1 cellular context compared by ENCODE assay signal in the genomic region with DNA sequence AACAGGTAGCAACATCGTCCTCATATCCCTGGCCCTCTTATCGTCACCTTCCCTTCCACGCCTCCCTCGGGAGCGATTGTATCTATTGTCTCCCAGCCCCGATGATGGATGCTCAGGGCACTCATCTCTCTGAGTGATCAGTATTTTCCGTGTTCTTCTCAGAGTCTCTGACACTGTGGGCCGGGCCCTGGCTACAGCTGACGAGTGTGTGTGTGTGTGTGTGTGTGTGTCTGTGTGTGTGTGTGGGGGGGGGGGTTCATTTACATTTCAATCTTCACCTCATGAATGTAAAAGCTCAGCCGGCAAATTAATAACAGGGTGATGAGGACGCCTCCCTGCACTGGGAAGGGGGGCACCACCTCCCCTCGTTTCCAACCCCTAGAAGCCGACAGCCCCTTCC.
TF ChIP-seq lines count a peak whose summit lies in the region.

No MANE protein-coding gene starts in this region.

TF ChIP-seq in WTC11, 78 proteins besides CTCF, POLR2A, EP300 and RAD21 (continued from another document):
- TF ChIP-seq, protein P1, sequence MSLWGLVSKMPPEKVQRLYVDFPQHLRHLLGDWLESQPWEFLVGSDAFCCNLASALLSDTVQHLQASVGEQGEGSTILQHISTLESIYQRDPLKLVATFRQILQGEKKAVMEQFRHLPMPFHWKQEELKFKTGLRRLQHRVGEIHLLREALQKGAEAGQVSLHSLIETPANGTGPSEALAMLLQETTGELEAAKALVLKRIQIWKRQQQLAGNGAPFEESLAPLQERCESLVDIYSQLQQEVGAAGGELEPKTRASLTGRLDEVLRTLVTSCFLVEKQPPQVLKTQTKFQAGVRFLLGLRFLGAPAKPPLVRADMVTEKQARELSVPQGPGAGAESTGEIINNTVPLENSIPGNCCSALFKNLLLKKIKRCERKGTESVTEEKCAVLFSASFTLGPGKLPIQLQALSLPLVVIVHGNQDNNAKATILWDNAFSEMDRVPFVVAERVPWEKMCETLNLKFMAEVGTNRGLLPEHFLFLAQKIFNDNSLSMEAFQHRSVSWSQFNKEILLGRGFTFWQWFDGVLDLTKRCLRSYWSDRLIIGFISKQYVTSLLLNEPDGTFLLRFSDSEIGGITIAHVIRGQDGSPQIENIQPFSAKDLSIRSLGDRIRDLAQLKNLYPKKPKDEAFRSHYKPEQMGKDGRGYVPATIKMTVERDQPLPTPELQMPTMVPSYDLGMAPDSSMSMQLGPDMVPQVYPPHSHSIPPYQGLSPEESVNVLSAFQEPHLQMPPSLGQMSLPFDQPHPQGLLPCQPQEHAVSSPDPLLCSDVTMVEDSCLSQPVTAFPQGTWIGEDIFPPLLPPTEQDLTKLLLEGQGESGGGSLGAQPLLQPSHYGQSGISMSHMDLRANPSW (CRISPR knock-in tag; conservative IDR thresholded peaks at IDR 0.05; ENCODE audit: low read depth): no peak
- TF ChIP-seq, protein P2, sequence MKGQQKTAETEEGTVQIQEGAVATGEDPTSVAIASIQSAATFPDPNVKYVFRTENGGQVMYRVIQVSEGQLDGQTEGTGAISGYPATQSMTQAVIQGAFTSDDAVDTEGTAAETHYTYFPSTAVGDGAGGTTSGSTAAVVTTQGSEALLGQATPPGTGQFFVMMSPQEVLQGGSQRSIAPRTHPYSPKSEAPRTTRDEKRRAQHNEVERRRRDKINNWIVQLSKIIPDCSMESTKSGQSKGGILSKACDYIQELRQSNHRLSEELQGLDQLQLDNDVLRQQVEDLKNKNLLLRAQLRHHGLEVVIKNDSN (CRISPR knock-in tag; IDR thresholded peaks at IDR 0.05): no peak
- TF ChIP-seq, protein P3, sequence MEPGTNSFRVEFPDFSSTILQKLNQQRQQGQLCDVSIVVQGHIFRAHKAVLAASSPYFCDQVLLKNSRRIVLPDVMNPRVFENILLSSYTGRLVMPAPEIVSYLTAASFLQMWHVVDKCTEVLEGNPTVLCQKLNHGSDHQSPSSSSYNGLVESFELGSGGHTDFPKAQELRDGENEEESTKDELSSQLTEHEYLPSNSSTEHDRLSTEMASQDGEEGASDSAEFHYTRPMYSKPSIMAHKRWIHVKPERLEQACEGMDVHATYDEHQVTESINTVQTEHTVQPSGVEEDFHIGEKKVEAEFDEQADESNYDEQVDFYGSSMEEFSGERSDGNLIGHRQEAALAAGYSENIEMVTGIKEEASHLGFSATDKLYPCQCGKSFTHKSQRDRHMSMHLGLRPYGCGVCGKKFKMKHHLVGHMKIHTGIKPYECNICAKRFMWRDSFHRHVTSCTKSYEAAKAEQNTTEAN (CRISPR knock-in tag; IDR thresholded peaks at IDR 0.05): no peak
- TF ChIP-seq, protein P4, sequence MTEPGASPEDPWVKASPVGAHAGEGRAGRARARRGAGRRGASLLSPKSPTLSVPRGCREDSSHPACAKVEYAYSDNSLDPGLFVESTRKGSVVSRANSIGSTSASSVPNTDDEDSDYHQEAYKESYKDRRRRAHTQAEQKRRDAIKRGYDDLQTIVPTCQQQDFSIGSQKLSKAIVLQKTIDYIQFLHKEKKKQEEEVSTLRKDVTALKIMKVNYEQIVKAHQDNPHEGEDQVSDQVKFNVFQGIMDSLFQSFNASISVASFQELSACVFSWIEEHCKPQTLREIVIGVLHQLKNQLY (CRISPR knock-in tag; IDR thresholded peaks at IDR 0.05): no peak
- TF ChIP-seq, protein P5, sequence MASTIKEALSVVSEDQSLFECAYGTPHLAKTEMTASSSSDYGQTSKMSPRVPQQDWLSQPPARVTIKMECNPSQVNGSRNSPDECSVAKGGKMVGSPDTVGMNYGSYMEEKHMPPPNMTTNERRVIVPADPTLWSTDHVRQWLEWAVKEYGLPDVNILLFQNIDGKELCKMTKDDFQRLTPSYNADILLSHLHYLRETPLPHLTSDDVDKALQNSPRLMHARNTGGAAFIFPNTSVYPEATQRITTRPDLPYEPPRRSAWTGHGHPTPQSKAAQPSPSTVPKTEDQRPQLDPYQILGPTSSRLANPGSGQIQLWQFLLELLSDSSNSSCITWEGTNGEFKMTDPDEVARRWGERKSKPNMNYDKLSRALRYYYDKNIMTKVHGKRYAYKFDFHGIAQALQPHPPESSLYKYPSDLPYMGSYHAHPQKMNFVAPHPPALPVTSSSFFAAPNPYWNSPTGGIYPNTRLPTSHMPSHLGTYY (CRISPR knock-in tag; IDR thresholded peaks at IDR 0.05): no peak
- TF ChIP-seq, protein P6, sequence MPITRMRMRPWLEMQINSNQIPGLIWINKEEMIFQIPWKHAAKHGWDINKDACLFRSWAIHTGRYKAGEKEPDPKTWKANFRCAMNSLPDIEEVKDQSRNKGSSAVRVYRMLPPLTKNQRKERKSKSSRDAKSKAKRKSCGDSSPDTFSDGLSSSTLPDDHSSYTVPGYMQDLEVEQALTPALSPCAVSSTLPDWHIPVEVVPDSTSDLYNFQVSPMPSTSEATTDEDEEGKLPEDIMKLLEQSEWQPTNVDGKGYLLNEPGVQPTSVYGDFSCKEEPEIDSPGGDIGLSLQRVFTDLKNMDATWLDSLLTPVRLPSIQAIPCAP (CRISPR knock-in tag; IDR thresholded peaks at IDR 0.05): no peak
- no peak for TF ChIP-seq ZNF423 (CRISPR knock-in tag; IDR thresholded peaks at IDR 0.05)
- TF ChIP-seq, protein P7, sequence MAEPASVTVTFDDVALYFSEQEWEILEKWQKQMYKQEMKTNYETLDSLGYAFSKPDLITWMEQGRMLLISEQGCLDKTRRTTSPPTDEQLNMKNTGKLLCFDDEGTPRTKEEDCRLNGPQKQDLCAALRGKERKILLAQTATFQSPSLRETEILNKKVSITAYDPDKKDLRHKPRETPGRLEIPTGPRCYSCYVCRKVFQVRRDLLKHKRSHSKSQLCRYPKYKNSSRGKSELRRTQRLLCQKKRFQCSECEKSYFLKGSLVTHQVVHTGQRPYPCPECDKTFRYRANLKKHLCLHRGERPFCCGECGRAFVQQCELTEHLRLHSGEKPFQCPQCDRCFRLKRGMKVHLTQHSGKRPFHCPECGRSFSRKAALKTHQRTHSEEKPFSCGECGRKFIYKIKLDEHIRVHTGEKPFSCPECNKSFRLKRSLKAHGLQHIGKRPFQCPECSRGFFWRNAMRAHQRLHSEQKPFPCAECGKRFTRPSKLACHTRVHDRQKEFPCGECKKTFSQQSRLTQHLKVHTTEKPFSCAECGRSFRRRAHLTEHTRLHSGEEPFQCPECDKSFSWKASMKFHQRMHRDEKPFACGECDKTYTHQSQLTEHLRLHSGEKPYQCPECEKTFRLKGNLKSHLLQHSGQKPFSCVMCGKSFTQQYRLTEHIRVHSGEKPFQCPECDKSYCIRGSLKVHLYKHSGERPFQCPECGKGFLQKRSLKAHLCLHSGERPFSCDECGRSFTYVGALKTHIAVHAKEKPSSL (CRISPR knock-in tag; conservative IDR thresholded peaks at IDR 0.05): no peak
- no peak for TF ChIP-seq NFATC4 (CRISPR knock-in tag; IDR thresholded peaks at IDR 0.05)
- no peak for TF ChIP-seq ZNF671 (CRISPR knock-in tag; IDR thresholded peaks at IDR 0.05)
- no peak for TF ChIP-seq EMX1 (CRISPR knock-in tag; IDR thresholded peaks at IDR 0.05)
- TF ChIP-seq ZBTB21 (CRISPR knock-in tag; IDR thresholded peaks at IDR 0.05; ENCODE audit: borderline replicate concordance): no peak
